9 cellular contexts compared by ENCODE assay signal in the genomic region with DNA sequence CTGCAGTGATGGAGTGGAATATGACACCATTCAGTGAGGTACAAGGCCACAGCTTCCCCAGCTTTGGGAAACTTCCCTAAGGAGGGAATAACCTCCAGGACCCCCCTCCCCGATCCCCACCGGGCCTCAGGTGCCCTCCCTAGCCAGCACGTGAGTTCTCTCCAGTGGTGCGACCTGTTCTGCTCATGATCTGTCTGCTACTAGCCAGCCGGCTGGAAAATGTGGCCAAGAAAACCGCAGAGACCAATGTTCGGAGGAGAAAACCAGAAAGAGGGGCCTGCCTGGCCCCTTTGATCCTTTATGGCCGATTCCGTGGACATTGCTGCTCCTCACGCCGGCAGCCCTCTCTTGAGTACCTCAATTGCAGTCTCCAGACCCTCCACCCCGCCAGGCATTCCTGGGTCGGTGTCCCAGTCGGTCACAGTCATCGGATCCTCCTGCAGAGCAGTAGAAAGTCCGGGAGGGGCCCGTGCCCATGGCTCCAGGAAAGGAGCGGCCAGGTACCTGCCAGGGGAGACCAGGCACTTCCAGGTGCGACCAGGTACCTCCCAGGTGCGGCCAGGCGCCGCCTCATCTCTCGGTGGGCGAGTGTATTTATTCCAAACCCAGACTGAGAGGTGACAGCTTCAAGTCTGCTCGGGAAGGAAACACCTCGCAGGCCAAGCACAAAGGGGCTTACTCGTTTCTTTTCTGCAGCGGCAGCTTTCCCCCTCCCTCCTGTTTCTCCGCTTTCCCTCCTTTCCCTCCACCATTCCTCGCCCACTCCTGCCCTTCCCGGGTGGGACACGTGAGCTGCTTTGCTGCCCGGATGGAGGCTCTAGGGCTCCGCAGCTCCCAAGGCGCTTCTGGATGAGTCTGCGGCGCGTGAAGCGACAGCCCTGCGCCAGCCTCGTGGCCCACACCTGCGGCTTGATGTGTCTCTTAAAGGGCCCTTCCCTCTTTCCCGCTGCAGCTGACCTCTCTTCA.
A peak's percentile ranks its signal among the peaks of the same experiment; 100 is the strongest.
DNase-seq lines count a peak whose midpoint lies in the region; ATAC-seq lines count a peak whose summit lies in the region.
"Had no signal": no experiment of that assay in that cellular context is flagged by ENCODE, and none has a peak within 500 bp of the region (broad histone marks: within the 10 kb centered on the region; RNA-seq: fewer than 3 reads in every experiment).

No MANE protein-coding gene starts in this region.

- DNase-seq in activated CD4-positive, alpha-beta T cell treated with anti-CD3 and anti-CD28 coated beads for 48 hours: peak; percentile 21
- no peak for DNase-seq in activated CD4-positive, alpha-beta T cell treated with anti-CD3 and anti-CD28 coated beads, Interleukin-2, amount 50 U/mL, for 1 hour
- DNase-seq in astrocyte of the hippocampus (ENCODE audit: low read depth, low spot score) (peak; percentile 26), kidney tubule cell (ENCODE audit: low spot score) (peak; percentile 45), hepatic stellate cell (ENCODE audit: low spot score) (no peak)
- peak; percentile 3 to 14 for DNase-seq in stimulated activated naive CD8-positive, alpha-beta T cell treated with anti-CD3 and anti-CD28 coated beads, Interleukin-15, amount 100 ng/mL, for 72 hours
- DNase-seq: BE2C had no signal

- H3K4me3 Mint-ChIP-seq in stimulated activated naive CD8-positive, alpha-beta T cell treated with anti-CD3 and anti-CD28 coated beads, Interleukin-15, amount 100 ng/mL, for 72 hours: peak overlapping the region; percentile 58 to 72

- peaks cover 0 to 5% of the 10 kb centered on the region in 2 donors for H3K9me3 Mint-ChIP-seq in stimulated activated naive CD8-positive, alpha-beta T cell treated with anti-CD3 and anti-CD28 coated beads, Interleukin-15, amount 100 ng/mL, for 72 hours

- H3K4me1 Mint-ChIP-seq in stimulated activated naive CD8-positive, alpha-beta T cell treated with anti-CD3 and anti-CD28 coated beads, Interleukin-15, amount 100 ng/mL, for 72 hours: peaks cover 18% of the 10 kb centered on the region

- H3K27me3 Mint-ChIP-seq in stimulated activated naive CD8-positive, alpha-beta T cell treated with anti-CD3 and anti-CD28 coated beads, Interleukin-15, amount 100 ng/mL, for 72 hours: peaks cover 86% of the 10 kb centered on the region

- peak overlapping the region in 1 of 2 donors; percentile 7 for H3K27ac Mint-ChIP-seq in stimulated activated naive CD8-positive, alpha-beta T cell treated with anti-CD3 and anti-CD28 coated beads, Interleukin-15, amount 100 ng/mL, for 72 hours

- peak; percentile 49 for ATAC-seq in stimulated activated naive CD8-positive, alpha-beta T cell treated with anti-CD3 and anti-CD28 coated beads, Interleukin-15, amount 100 ng/mL, for 72 hours
- no peak for ATAC-seq in HG02759 (IDR thresholded peaks at IDR 0.05; ENCODE audit: unreplicated experiment)
- no peak for ATAC-seq in GM19463 (IDR thresholded peaks at IDR 0.05; ENCODE audit: unreplicated experiment)

Comparison
In these comparisons a context has a peak if more than half of its experiments do, and no peak if none do; other contexts are left out.
1. DNase-seq: peak in activated CD4-positive, alpha-beta T cell treated with anti-CD3 and anti-CD28 coated beads for 48 hours (single experiment), astrocyte of the hippocampus (single experiment), kidney tubule cell (single experiment) and stimulated activated naive CD8-positive, alpha-beta T cell treated with anti-CD3 and anti-CD28 coated beads, Interleukin-15, amount 100 ng/mL, for 72 hours (2 of 2); none in activated CD4-positive, alpha-beta T cell treated with anti-CD3 and anti-CD28 coated beads, Interleukin-2, amount 50 U/mL, for 1 hour (single experiment) and hepatic stellate cell (single experiment).